ENCODE assay signal across 14 cellular contexts in genomic region chr4:142566243-142566642, GRCh38.
DNase-seq lines count a peak whose midpoint lies in the region; ATAC-seq and TF ChIP-seq lines count a peak whose summit lies in the region.
"Had no signal": no experiment of that assay in that cellular context is flagged by ENCODE, and none has a peak within 500 bp of the region (broad histone marks: within the 10 kb centered on the region; RNA-seq: fewer than 3 reads in every experiment).

No MANE protein-coding gene starts in this region.

- peak overlapping the region; percentile 12 to 14 for H3K4me3 ChIP-seq in tibial artery
- no peak overlapping the region for H3K4me3 ChIP-seq in WERI-Rb-1 (ENCODE audit: low read depth, low read length)

- H3K4me3 Mint-ChIP-seq in activated T-cell treated with anti-CD3 and anti-CD28 coated beads, Interleukin-2, amount 50 U/mL, for 24 hours: peak overlapping the region; percentile 82
- H3K4me3 Mint-ChIP-seq in activated T-helper 2 cell treated with anti-CD3 and anti-CD28 coated beads, Interferon-gamma antibody, Interleukin-2, Interleukin-4, amounts not matched to agents 10 μg/mL and 5 μg/mL and 100 μg/mL, durations not matched to agents 14 hours and 24 hours and 36 hours (ENCODE audit: low read depth): peak overlapping the region; percentile 88
- H3K4me3 Mint-ChIP-seq: H9 had no signal

- H3K9me3 ChIP-seq in tibial artery (no peaks in the 10 kb centered on the region), WERI-Rb-1 (ENCODE audit: severe bottlenecking) (no peaks in the 10 kb centered on the region)

- peak overlapping the region; percentile 95 for H3K27ac Mint-ChIP-seq in activated T-cell treated with anti-CD3 and anti-CD28 coated beads, Interleukin-2, amount 50 U/mL, for 24 hours
- H3K27ac Mint-ChIP-seq in activated T-helper 2 cell treated with anti-CD3 and anti-CD28 coated beads, Interferon-gamma antibody, Interleukin-2, Interleukin-4, amounts not matched to agents 10 μg/mL and 5 μg/mL and 100 μg/mL, durations not matched to agents 14 hours and 24 hours and 36 hours: peak overlapping the region; percentile 94
- H3K27ac Mint-ChIP-seq: H9 had no signal

- H3K36me3 Mint-ChIP-seq in activated T-cell treated with anti-CD3 and anti-CD28 coated beads, Interleukin-2, amount 50 U/mL, for 24 hours (ENCODE audit: low read depth): peaks cover 46% of the 10 kb centered on the region
- H3K36me3 Mint-ChIP-seq in activated T-helper 2 cell treated with anti-CD3 and anti-CD28 coated beads, Interferon-gamma antibody, Interleukin-2, Interleukin-4, amounts not matched to agents 10 μg/mL and 5 μg/mL and 100 μg/mL, durations not matched to agents 14 hours and 24 hours and 36 hours (ENCODE audit: low read depth): peaks cover 26% of the 10 kb centered on the region

- ATAC-seq in foreskin keratinocyte (peak; percentile 55), GM19455 (IDR thresholded peaks at IDR 0.05; ENCODE audit: unreplicated experiment) (no peak)
- ATAC-seq: left ventricle myocardium superior had no signal

- intact Hi-C loops in activated T-helper 2 cell treated with anti-CD3 and anti-CD28 coated beads, Interferon-gamma antibody, Interleukin-2, Interleukin-4, amounts not matched to agents 10 μg/mL and 5 μg/mL and 100 μg/mL, durations not matched to agents 14 hours and 24 hours and 36 hours (cut with micrococcal nuclease): loop anchor here (1.0 to 10.0 kb wide), 9 partner anchors 15 to 1341 kb away; partner anchors contain the start of genes INPP4B, SMARCA5 and ZNF330
- intact Hi-C loops in tibial artery (cut with DNase I; ENCODE audit: low total_unique reads): no loop called here

- H3K27ac ChIP-seq in foreskin keratinocyte (peak overlapping the region; percentile 73), tibial artery (peak overlapping the region in 1 of 2 donors; percentile 47), WERI-Rb-1 (no peak overlapping the region)

- H3K36me3 ChIP-seq in tibial artery: no peaks in the 10 kb centered on the region
- no peaks in the 10 kb centered on the region for H3K36me3 ChIP-seq in WERI-Rb-1

- no peak for TF ChIP-seq CTCF in foreskin keratinocyte (conservative IDR thresholded peaks at IDR 0.05)
- TF ChIP-seq CTCF in tibial artery (IDR thresholded peaks at IDR 0.05): no peak
- no peak for TF ChIP-seq CTCF in WERI-Rb-1 (IDR thresholded peaks at IDR 0.05; ENCODE audit: low read depth, low read length)

- H3K27me3 ChIP-seq in foreskin keratinocyte (no peaks in the 10 kb centered on the region), tibial artery (no peaks in the 10 kb centered on the region), WERI-Rb-1 (ENCODE audit: insufficient read depth, low read depth, severe bottlenecking) (no peaks in the 10 kb centered on the region)

- H3K4me1 Mint-ChIP-seq in activated T-cell treated with anti-CD3 and anti-CD28 coated beads, Interleukin-2, amount 50 U/mL, for 24 hours (ENCODE audit: low read depth): peaks cover 76% of the 10 kb centered on the region
- H3K4me1 Mint-ChIP-seq in activated T-helper 2 cell treated with anti-CD3 and anti-CD28 coated beads, Interferon-gamma antibody, Interleukin-2, Interleukin-4, amounts not matched to agents 10 μg/mL and 5 μg/mL and 100 μg/mL, durations not matched to agents 14 hours and 24 hours and 36 hours (ENCODE audit: low read depth): peaks cover 54% of the 10 kb centered on the region

- no peaks in the 10 kb centered on the region for H3K9me3 Mint-ChIP-seq in activated T-cell treated with anti-CD3 and anti-CD28 coated beads, Interleukin-2, amount 50 U/mL, for 24 hours
- no peaks in the 10 kb centered on the region for H3K9me3 Mint-ChIP-seq in activated T-helper 2 cell treated with anti-CD3 and anti-CD28 coated beads, Interferon-gamma antibody, Interleukin-2, Interleukin-4, amounts not matched to agents 10 μg/mL and 5 μg/mL and 100 μg/mL, durations not matched to agents 14 hours and 24 hours and 36 hours
- H3K9me3 Mint-ChIP-seq: H9 had no signal

- no peaks in the 10 kb centered on the region for H3K27me3 Mint-ChIP-seq in activated T-cell treated with anti-CD3 and anti-CD28 coated beads, Interleukin-2, amount 50 U/mL, for 24 hours
- no peaks in the 10 kb centered on the region for H3K27me3 Mint-ChIP-seq in activated T-helper 2 cell treated with anti-CD3 and anti-CD28 coated beads, Interferon-gamma antibody, Interleukin-2, Interleukin-4, amounts not matched to agents 10 μg/mL and 5 μg/mL and 100 μg/mL, durations not matched to agents 14 hours and 24 hours and 36 hours (ENCODE audit: low read depth)

- DNase-seq in activated T-cell treated with anti-CD3 and anti-CD28 coated beads, Interleukin-2, amount 50 U/mL, for 24 hours: no peak
- DNase-seq in activated T-cell treated with anti-CD3 and anti-CD28 coated beads, Interleukin-2, amount 50 U/mL, for 48 hours: no peak
- DNase-seq in activated T-helper 2 cell treated with anti-CD3 and anti-CD28 coated beads, Interferon-gamma antibody, Interleukin-2, Interleukin-4, amounts not matched to agents 10 μg/mL and 5 μg/mL and 100 μg/mL, durations not matched to agents 14 hours and 24 hours and 36 hours (ENCODE audit: low spot score): no peak
- peak in 1 of 2 donors; percentile 60 for DNase-seq in foreskin keratinocyte
- no peak for DNase-seq in tibial artery
- no peak for DNase-seq in cortex of kidney (lab: John Stamatoyannopoulos, UW)
- DNase-seq in WERI-Rb-1: no peak
- DNase-seq: activated CD4-positive, alpha-beta T cell treated with anti-CD3 and anti-CD28 coated beads for 4 hours; H9; Kasumi-1; left ventricle myocardium superior; NCI-H187; NCI-H524 treated with DMSO at 0.1 percent for 48 hours had no signal

- peaks cover 31% of the 10 kb centered on the region for H3K4me1 ChIP-seq in foreskin keratinocyte
- H3K4me1 ChIP-seq in tibial artery: peaks cover 0 to 21% (median 1%) of the 10 kb centered on the region in 4 donors
